32 cellular contexts compared by ENCODE assay signal in genomic region chr6:82867946-82868345, GRCh38.
"Had no signal": no experiment of that assay in that cellular context is flagged by ENCODE, and none has a peak within 500 bp of the region (broad histone marks: within the 10 kb centered on the region; RNA-seq: fewer than 3 reads in every experiment).

No MANE protein-coding gene starts in this region.

- H3K4me1 Mint-ChIP-seq: naive thymus-derived CD8-positive, alpha-beta T cell; nephron progenitor cell; neural crest cell; stimulated activated naive B cell treated with anti-CD40 and anti-IgM and Interleukin-4, amounts not matched to agents 10 μg/mL and 1 μg/mL and 100 μg/mL, for 72 hours had no signal

- H3K4me1 ChIP-seq: parathyroid adenoma, psoas muscle, right lobe of liver, sigmoid colon, spleen, stomach, thyroid gland, tibial nerve, upper lobe of left lung, vagina had no signal

- H2AFZ ChIP-seq: parathyroid adenoma had no signal

- H3K27me3 Mint-ChIP-seq: natural killer cell treated with Interleukin-12 subunit alpha and Interleukin-12 subunit beta and Interleukin-15 and Interleukin-18, amount 100 ng/mL, for 72 hours; progenitor cell of endocrine pancreas; stimulated activated naive B cell treated with anti-CD40 and anti-IgM and Interleukin-4, amounts not matched to agents 10 μg/mL and 1 μg/mL and 100 μg/mL, for 72 hours; stimulated activated naive CD8-positive, alpha-beta T cell treated with anti-CD3 and anti-CD28 coated beads, Interleukin-15, Interleukin-2, amounts not matched to agents 100 ng/mL and 50 ng/mL, for 24 hours had no signal

- H3K27ac Mint-ChIP-seq: naive thymus-derived CD8-positive, alpha-beta T cell; natural killer cell treated with Interleukin-12 subunit alpha and Interleukin-12 subunit beta and Interleukin-15 and Interleukin-18, amount 100 ng/mL, for 72 hours; nephron progenitor cell; progenitor cell of endocrine pancreas; stimulated activated naive B cell treated with anti-CD40 and anti-IgM and Interleukin-4, amounts not matched to agents 10 μg/mL and 1 μg/mL and 100 μg/mL, for 72 hours; stimulated activated naive CD8-positive, alpha-beta T cell treated with anti-CD3 and anti-CD28 coated beads, Interleukin-15, Interleukin-2, amounts not matched to agents 100 ng/mL and 50 ng/mL, for 24 hours had no signal

- H3K79me2 ChIP-seq: parathyroid adenoma had no signal

- ATAC-seq: naive thymus-derived CD8-positive, alpha-beta T cell; natural killer cell treated with Interleukin-12 subunit alpha and Interleukin-12 subunit beta and Interleukin-15 and Interleukin-18, amount 100 ng/mL, for 72 hours; psoas muscle; right cardiac atrium; right lobe of liver; stimulated activated naive B cell treated with anti-CD40 and anti-IgM and Interleukin-4, amounts not matched to agents 10 μg/mL and 1 μg/mL and 100 μg/mL, for 72 hours had no signal

- DNase-seq: naive thymus-derived CD8-positive, alpha-beta T cell; nephron progenitor cell; occipital lobe; ovary; posterior cingulate gyrus; psoas muscle; right cardiac atrium; right lobe of liver; sigmoid colon; spleen; stimulated activated CD4-positive, alpha-beta T cell treated with anti-CD3 and anti-CD28 coated beads, Interleukin-12 subunit alpha, Interleukin-12 subunit beta, amount 100 ng/mL, for 4 hours; stimulated activated CD4-positive, alpha-beta T cell treated with anti-CD3 and anti-CD28 coated beads, Interleukin-1b, Interleukin-23, amount 100 ng/mL, for 48 hours; stimulated activated CD4-positive, alpha-beta T cell treated with anti-CD3 and anti-CD28 coated beads, Interleukin-4, amount 100 ng/mL, for 1 hour; stimulated activated CD4-positive, alpha-beta T cell treated with anti-CD3 and anti-CD28 coated beads, Interleukin-4, amount 100 ng/mL, for 4 hours; stimulated activated CD8-positive, alpha-beta memory T cell treated with anti-CD3 and anti-CD28 coated beads, Interleukin-4, amount 100 ng/mL, for 48 hours; stimulated activated naive B cell treated with anti-CD40 and anti-IgM and Interleukin-4, amounts not matched to agents 10 μg/mL and 1 μg/mL and 100 μg/mL, for 72 hours; stimulated activated naive CD4-positive, alpha-beta T cell treated with Interleukin-2 at 50 U/mL for 16 hours; stomach; thyroid gland; trophoblast cell; upper lobe of left lung had no signal

- H3K9ac ChIP-seq: parathyroid adenoma had no signal

- H3K27me3 ChIP-seq: neutrophil, ovary, right lobe of liver, sigmoid colon, spleen, stomach, thyroid gland, tibial nerve, upper lobe of left lung, vagina had no signal

- H3K9me3 Mint-ChIP-seq: stimulated activated naive CD8-positive, alpha-beta T cell treated with anti-CD3 and anti-CD28 coated beads, Interleukin-15, Interleukin-2, amounts not matched to agents 100 ng/mL and 50 ng/mL, for 24 hours had no signal

- H3K36me3 Mint-ChIP-seq: naive thymus-derived CD8-positive, alpha-beta T cell; natural killer cell treated with Interleukin-12 subunit alpha and Interleukin-12 subunit beta and Interleukin-15 and Interleukin-18, amount 100 ng/mL, for 72 hours; stimulated activated naive B cell treated with anti-CD40 and anti-IgM and Interleukin-4, amounts not matched to agents 10 μg/mL and 1 μg/mL and 100 μg/mL, for 72 hours had no signal

- H3K27ac ChIP-seq: neutrophil, ovary, parathyroid adenoma, psoas muscle, right lobe of liver, sigmoid colon, skin epidermis, spleen, stomach, thoracic aorta, thyroid gland, tibial nerve, upper lobe of left lung, vagina had no signal

- H3K4me2 ChIP-seq: smooth muscle cell had no signal

- H3K36me3 ChIP-seq: neutrophil, ovary, right lobe of liver, sigmoid colon, spleen, stomach, thoracic aorta, thyroid gland, tibial nerve, upper lobe of left lung, vagina had no signal

- H3K9me3 ChIP-seq: neutrophil, ovary, psoas muscle, right lobe of liver, thoracic aorta, thyroid gland, tibial nerve, upper lobe of left lung, vagina had no signal

- H3K4me3 ChIP-seq: ovary, psoas muscle, right lobe of liver, sigmoid colon, skin epidermis, smooth muscle cell, spleen, stomach, thoracic aorta, thyroid gland, tibial nerve, upper lobe of left lung, vagina had no signal

- H3K4me3 Mint-ChIP-seq: naive thymus-derived CD8-positive, alpha-beta T cell; natural killer cell treated with Interleukin-12 subunit alpha and Interleukin-12 subunit beta and Interleukin-15 and Interleukin-18, amount 100 ng/mL, for 72 hours; nephron progenitor cell; neural crest cell; stimulated activated naive B cell treated with anti-CD40 and anti-IgM and Interleukin-4, amounts not matched to agents 10 μg/mL and 1 μg/mL and 100 μg/mL, for 72 hours; stimulated activated naive CD8-positive, alpha-beta T cell treated with anti-CD3 and anti-CD28 coated beads, Interleukin-15, Interleukin-2, amounts not matched to agents 100 ng/mL and 50 ng/mL, for 24 hours had no signal
